Comparison of ENCODE assay signal across 8 cellular contexts in the genomic region with DNA sequence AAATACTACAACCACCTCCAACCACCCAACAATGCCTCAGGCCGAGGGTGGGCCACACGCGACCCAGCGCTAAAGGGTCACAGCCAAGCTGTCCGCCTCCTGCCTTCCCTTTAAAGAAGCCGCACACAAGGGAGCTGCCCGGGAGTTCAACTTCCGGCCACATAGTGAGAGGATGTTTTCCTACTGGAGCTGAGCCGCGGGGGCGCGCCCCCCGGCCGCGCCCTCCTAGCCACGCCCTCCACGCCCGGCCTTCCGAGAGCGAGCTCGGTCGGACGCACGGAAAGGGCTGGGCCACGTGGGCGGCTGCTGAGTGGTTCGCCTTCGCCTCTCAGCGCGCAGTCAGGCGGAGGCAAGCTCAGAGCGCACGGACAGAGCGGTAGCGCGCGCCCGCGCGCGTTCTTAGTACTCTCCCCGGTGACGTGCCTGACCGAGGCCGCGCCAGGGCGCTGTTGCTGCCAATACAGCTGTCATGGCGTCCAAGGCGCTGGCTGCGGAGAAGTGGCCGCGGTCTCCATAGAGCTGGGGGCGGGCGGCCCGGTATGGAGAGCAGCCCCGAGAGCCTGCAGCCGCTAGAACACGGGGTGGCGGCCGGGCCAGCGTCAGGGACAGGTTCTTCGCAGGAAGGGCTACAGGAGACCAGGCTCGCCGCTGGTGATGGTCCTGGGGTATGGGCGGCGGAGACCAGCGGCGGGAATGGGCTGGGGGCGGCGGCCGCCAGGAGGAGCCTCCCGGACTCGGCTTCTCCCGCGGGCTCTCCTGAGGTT.
DNase-seq lines count a peak whose midpoint lies in the region; ATAC-seq lines count a peak whose summit lies in the region.

A gene with protein sequence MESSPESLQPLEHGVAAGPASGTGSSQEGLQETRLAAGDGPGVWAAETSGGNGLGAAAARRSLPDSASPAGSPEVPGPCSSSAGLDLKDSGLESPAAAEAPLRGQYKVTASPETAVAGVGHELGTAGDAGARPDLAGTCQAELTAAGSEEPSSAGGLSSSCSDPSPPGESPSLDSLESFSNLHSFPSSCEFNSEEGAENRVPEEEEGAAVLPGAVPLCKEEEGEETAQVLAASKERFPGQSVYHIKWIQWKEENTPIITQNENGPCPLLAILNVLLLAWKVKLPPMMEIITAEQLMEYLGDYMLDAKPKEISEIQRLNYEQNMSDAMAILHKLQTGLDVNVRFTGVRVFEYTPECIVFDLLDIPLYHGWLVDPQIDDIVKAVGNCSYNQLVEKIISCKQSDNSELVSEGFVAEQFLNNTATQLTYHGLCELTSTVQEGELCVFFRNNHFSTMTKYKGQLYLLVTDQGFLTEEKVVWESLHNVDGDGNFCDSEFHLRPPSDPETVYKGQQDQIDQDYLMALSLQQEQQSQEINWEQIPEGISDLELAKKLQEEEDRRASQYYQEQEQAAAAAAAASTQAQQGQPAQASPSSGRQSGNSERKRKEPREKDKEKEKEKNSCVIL (plus strand): TSS at position 446 of the 764 bp plus-strand sequence. CDS start 94 bp downstream, at position 540.

- no peaks in the 10 kb centered on the region for H3K27me3 Mint-ChIP-seq in central memory CD8-positive, alpha-beta T cell

- H3K4me3 Mint-ChIP-seq in central memory CD8-positive, alpha-beta T cell: no peak within 1 kb of the TSS

- peak within 1 kb of the TSS; percentile 86 for H3K27ac Mint-ChIP-seq in central memory CD8-positive, alpha-beta T cell (ENCODE audit: low read depth)

- peak; percentile 98 for DNase-seq in AG20443 (ENCODE audit: low spot score)
- peak; percentile 93 to 99 for DNase-seq in NCI-H446 (lab: John Stamatoyannopoulos, UW)
- peak; percentile 86 for DNase-seq in activated CD4-positive, CD25-positive, alpha-beta regulatory T cell treated with anti-CD3 and anti-CD28 coated beads, Interleukin-2, amount 50 U/mL, for 16 hours (ENCODE audit: low read depth, low spot score)
- DNase-seq in central memory CD8-positive, alpha-beta T cell (ENCODE audit: low spot score in 2 of 2): peak; percentile 83 to 87
- DNase-seq in iris pigment epithelial cell (ENCODE audit: low read depth): peak; percentile 100
- DNase-seq in stimulated activated CD4-positive, alpha-beta T cell treated with anti-CD3 and anti-CD28 coated beads, Interleukin-12 subunit alpha, Interleukin-12 subunit beta, amount 100 ng/mL, for 24 hours (ENCODE audit: low read depth in 2 of 2): peak; percentile 90 to 95

- no peaks in the 10 kb centered on the region for H3K4me1 Mint-ChIP-seq in central memory CD8-positive, alpha-beta T cell

- peaks cover 9% of the 10 kb centered on the region for H3K36me3 Mint-ChIP-seq in central memory CD8-positive, alpha-beta T cell (ENCODE audit: insufficient read depth)

- peak; percentile 95 for ATAC-seq in GM19025 (IDR thresholded peaks at IDR 0.05; ENCODE audit: low read depth, unreplicated experiment)
- peak; percentile 89 for ATAC-seq in HG03342 (IDR thresholded peaks at IDR 0.05; ENCODE audit: unreplicated experiment)
- peak; percentile 94 for ATAC-seq in central memory CD8-positive, alpha-beta T cell (replicated peaks; ENCODE audit: extremely low read depth, poor library complexity, severe bottlenecking)

- no peaks in the 10 kb centered on the region for H3K9me3 Mint-ChIP-seq in central memory CD8-positive, alpha-beta T cell

Comparison
In these comparisons a context has a peak if more than half of its experiments do, and no peak if none do; other contexts are left out.
1. Peak in every context shown above with its lines: DNase-seq and ATAC-seq.